Comparison of ENCODE assay signal across 5 cellular contexts in the genomic region with DNA sequence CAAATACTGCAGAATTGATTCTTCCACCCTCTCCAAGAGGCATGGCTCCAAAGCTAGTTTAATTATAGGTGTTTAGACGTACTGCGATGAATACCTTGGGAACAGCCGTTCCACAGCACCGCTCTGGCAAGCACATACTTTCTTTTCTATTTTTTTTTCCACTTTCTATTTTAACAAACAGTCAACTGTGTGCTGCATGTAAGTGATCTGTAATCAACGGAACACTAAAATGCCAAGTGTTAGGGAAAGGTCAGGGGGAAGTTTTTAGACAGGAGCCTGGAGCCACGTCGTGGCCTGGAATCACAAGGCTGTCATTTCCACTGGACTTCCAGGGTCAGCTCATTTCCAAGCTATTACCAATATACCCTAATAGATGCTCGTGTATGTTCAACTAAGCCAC.
"Had no signal": no experiment of that assay in that cellular context is flagged by ENCODE, and none has a peak within 500 bp of the region (broad histone marks: within the 10 kb centered on the region; RNA-seq: fewer than 3 reads in every experiment).

No MANE protein-coding gene starts in this region.

- H3K9me3 Mint-ChIP-seq: GM23338 had no signal

- H3K4me3 Mint-ChIP-seq: GM23338, HFFc6 had no signal

- DNase-seq: HFFc6, IMR-90 had no signal

- ATAC-seq: GM23338, HCT116, K562 had no signal

- H3K27ac Mint-ChIP-seq: GM23338, HFFc6 had no signal
